8 cellular contexts compared by ENCODE assay signal in genomic region chr4:85707591-85707990, GRCh38.
DNase-seq lines count a peak whose midpoint lies in the region; ATAC-seq and TF ChIP-seq lines count a peak whose summit lies in the region.

No MANE protein-coding gene starts in this region.

- H3K27me3 ChIP-seq in osteoblast (ENCODE audit: insufficient read depth, low read length): no peaks in the 10 kb centered on the region

- BruUV-seq in Calu3 (replicated peaks; lab: Mats Ljungman, UMichigan): no TSS peak

- no peaks in the 10 kb centered on the region for H3K36me3 ChIP-seq in osteoblast (ENCODE audit: insufficient read depth, low read length)

- H3K27me3 Mint-ChIP-seq in Calu3 (ENCODE audit: unreplicated experiment): no peaks in the 10 kb centered on the region
- H3K27me3 Mint-ChIP-seq in activated CD8-positive, alpha-beta T cell treated with anti-CD3 and anti-CD28 coated beads, Interleukin-2, amount 10 ng/mL, durations not matched to agents 7 days and 5 days (ENCODE audit: low read depth): no peaks in the 10 kb centered on the region
- H3K27me3 Mint-ChIP-seq in T-helper 2 cell treated with Interferon-gamma antibody and Interleukin-4, amounts not matched to agents 5 μg/mL and 100 μg/mL, for 36 hours (ENCODE audit: low read depth): no peaks in the 10 kb centered on the region

- no peaks in the 10 kb centered on the region for H3K4me1 Mint-ChIP-seq in Calu3 (ENCODE audit: low read depth, unreplicated experiment)
- H3K4me1 Mint-ChIP-seq in activated CD8-positive, alpha-beta T cell treated with anti-CD3 and anti-CD28 coated beads, Interleukin-2, amount 10 ng/mL, durations not matched to agents 7 days and 5 days (ENCODE audit: low read depth): no peaks in the 10 kb centered on the region
- H3K4me1 Mint-ChIP-seq in T-helper 2 cell treated with Interferon-gamma antibody and Interleukin-4, amounts not matched to agents 5 μg/mL and 100 μg/mL, for 36 hours (ENCODE audit: low read depth): no peaks in the 10 kb centered on the region

- TF ChIP-seq CTCF in osteoblast (IDR thresholded peaks at IDR 0.05; ENCODE audit: extremely low read depth, low read depth, low read length) (no peak), Calu3 (IDR thresholded peaks at IDR 0.05; ENCODE audit: unreplicated experiment) (no peak)

- DNase-seq in osteoblast (ENCODE audit: insufficient read length, low spot score, missing footprints) (peak; percentile 14), Calu3 (no peak), iPS-NIHi7 (ENCODE audit: extremely low spot score) (no peak)
- no peak for DNase-seq in activated CD8-positive, alpha-beta T cell treated with anti-CD3 and anti-CD28 coated beads, Interleukin-2, amount 10 ng/mL, durations not matched to agents 7 days and 5 days
- DNase-seq in T-helper 2 cell treated with Interferon-gamma antibody and Interleukin-4, amounts not matched to agents 5 μg/mL and 100 μg/mL, for 36 hours (ENCODE audit: low spot score): no peak

- H3K27ac Mint-ChIP-seq in Calu3 (ENCODE audit: unreplicated experiment): no peak overlapping the region
- no peak overlapping the region for H3K27ac Mint-ChIP-seq in activated CD8-positive, alpha-beta T cell treated with anti-CD3 and anti-CD28 coated beads, Interleukin-2, amount 10 ng/mL, durations not matched to agents 7 days and 5 days
- no peak overlapping the region for H3K27ac Mint-ChIP-seq in T-helper 2 cell treated with Interferon-gamma antibody and Interleukin-4, amounts not matched to agents 5 μg/mL and 100 μg/mL, for 36 hours

- no peaks in the 10 kb centered on the region for H3K79me2 ChIP-seq in osteoblast (ENCODE audit: insufficient read depth, low read length)

- H3K4me3 ChIP-seq in osteoblast (ENCODE audit: insufficient read depth, low read length): peak overlapping the region; percentile 17

- H3K9me3 ChIP-seq in osteoblast (ENCODE audit: low read depth, low read length): no peaks in the 10 kb centered on the region

- peaks cover 3% of the 10 kb centered on the region for H3K4me1 ChIP-seq in osteoblast (ENCODE audit: insufficient read depth, low read length)

- no peak overlapping the region for H3K27ac ChIP-seq in osteoblast (ENCODE audit: low read depth, low read length)

- no peaks in the 10 kb centered on the region for H3K9me3 Mint-ChIP-seq in Calu3 (ENCODE audit: low read depth, unreplicated experiment)
- no peaks in the 10 kb centered on the region for H3K9me3 Mint-ChIP-seq in activated CD8-positive, alpha-beta T cell treated with anti-CD3 and anti-CD28 coated beads, Interleukin-2, amount 10 ng/mL, durations not matched to agents 7 days and 5 days (ENCODE audit: insufficient read depth)
- H3K9me3 Mint-ChIP-seq in T-helper 2 cell treated with Interferon-gamma antibody and Interleukin-4, amounts not matched to agents 5 μg/mL and 100 μg/mL, for 36 hours: no peaks in the 10 kb centered on the region

- POLR2A ChIA-PET in activated CD8-positive, alpha-beta T cell treated with anti-CD3 and anti-CD28 coated beads, Interleukin-2, amount 10 ng/mL, durations not matched to agents 7 days and 5 days (lab: Charles Lee): no interaction called here

- H3K4me3 Mint-ChIP-seq in Calu3 (ENCODE audit: low read depth, unreplicated experiment): no peak overlapping the region
- H3K4me3 Mint-ChIP-seq in activated CD8-positive, alpha-beta T cell treated with anti-CD3 and anti-CD28 coated beads, Interleukin-2, amount 10 ng/mL, durations not matched to agents 7 days and 5 days: no peak overlapping the region
- no peak overlapping the region for H3K4me3 Mint-ChIP-seq in T-helper 2 cell treated with Interferon-gamma antibody and Interleukin-4, amounts not matched to agents 5 μg/mL and 100 μg/mL, for 36 hours

- H3K36me3 Mint-ChIP-seq in Calu3 (ENCODE audit: insufficient read depth, unreplicated experiment): no peaks in the 10 kb centered on the region
- H3K36me3 Mint-ChIP-seq in activated CD8-positive, alpha-beta T cell treated with anti-CD3 and anti-CD28 coated beads, Interleukin-2, amount 10 ng/mL, durations not matched to agents 7 days and 5 days (ENCODE audit: low read depth): no peaks in the 10 kb centered on the region
- no peaks in the 10 kb centered on the region for H3K36me3 Mint-ChIP-seq in T-helper 2 cell treated with Interferon-gamma antibody and Interleukin-4, amounts not matched to agents 5 μg/mL and 100 μg/mL, for 36 hours (ENCODE audit: low read depth)

- peak; percentile 88 for ATAC-seq in GM18907 (IDR thresholded peaks at IDR 0.05; ENCODE audit: unreplicated experiment)
- peak; percentile 91 for ATAC-seq in HG02610 (IDR thresholded peaks at IDR 0.05; ENCODE audit: unreplicated experiment)
- ATAC-seq in HG03565 (IDR thresholded peaks at IDR 0.05; ENCODE audit: unreplicated experiment): peak; percentile 82
- no peak for ATAC-seq in activated CD8-positive, alpha-beta T cell treated with anti-CD3 and anti-CD28 coated beads, Interleukin-2, amount 10 ng/mL, durations not matched to agents 7 days and 5 days

- CTCF ChIA-PET in Calu3 (lab: Charles Lee): no interaction called here
- CTCF ChIA-PET in activated CD8-positive, alpha-beta T cell treated with anti-CD3 and anti-CD28 coated beads, Interleukin-2, amount 10 ng/mL, durations not matched to agents 7 days and 5 days (lab: Charles Lee): no interaction called here

- intact Hi-C loops in Calu3 (cut with micrococcal nuclease; ENCODE audit: unreplicated experiment): no loop called here

- no peaks in the 10 kb centered on the region for H4K20me1 ChIP-seq in osteoblast (ENCODE audit: insufficient read depth, low read length)

- peak overlapping the region; percentile 57 for H3K4me2 ChIP-seq in osteoblast (ENCODE audit: insufficient read depth, low read length)

- H2AFZ ChIP-seq in osteoblast (ENCODE audit: low read length): peak overlapping the region; percentile 48
